Comparison of ENCODE assay signal across 8 cellular contexts in genomic region chr13:23695711-23696512, GRCh38.
DNase-seq lines count a peak whose midpoint lies in the region; ATAC-seq and TF ChIP-seq lines count a peak whose summit lies in the region.

No MANE protein-coding gene starts in this region.

- no peak for TF ChIP-seq CTCF in GM12864 (IDR thresholded peaks at IDR 0.05; ENCODE audit: low read depth, low read length, missing control alignments)
- no peak for TF ChIP-seq CTCF in WTC11 (IDR thresholded peaks at IDR 0.05)
- no peak for TF ChIP-seq CTCF in coronary artery (IDR thresholded peaks at IDR 0.05)

- no peaks in the 10 kb centered on the region; the same call in 1 of the 2 replicates for H3K9me3 Mint-ChIP-seq in WTC11

- peak overlapping the region; percentile 5 for H3K4me3 ChIP-seq in GM12864 (ENCODE audit: low read depth, low read length)
- H3K4me3 ChIP-seq in coronary artery: peak overlapping the region; percentile 38

- peak; percentile 84 for ATAC-seq in HG02623 (IDR thresholded peaks at IDR 0.05; ENCODE audit: unreplicated experiment)
- ATAC-seq in WTC11: peak; percentile 66

- peaks cover 14% of the 10 kb centered on the region for H3K4me1 Mint-ChIP-seq in WTC11

- H3K27ac ChIP-seq in coronary artery: no peak overlapping the region

- no peak overlapping the region for H3K27ac Mint-ChIP-seq in WTC11

- no peaks in the 10 kb centered on the region for H3K36me3 Mint-ChIP-seq in WTC11

- peak; percentile 30 for DNase-seq in GM12864 (ENCODE audit: low read depth)
- peak; percentile 27 for DNase-seq in WTC11 (ENCODE audit: low spot score)
- DNase-seq in coronary artery (ENCODE audit: low spot score): no peak
- DNase-seq in stimulated activated CD4-positive, alpha-beta T cell treated with anti-CD3 and anti-CD28 coated beads, Interleukin-15, amount 100 ng/mL, for 1 hour (ENCODE audit: low read depth in 1 of 2, low spot score in 1 of 2): peak; percentile 26 to 35
- DNase-seq in HEK293T (ENCODE audit: extremely low spot score): no peak
- DNase-seq in NAMALWA (ENCODE audit: low spot score): no peak
- no peak for DNase-seq in C1 segment of cervical spinal cord (lab: John Stamatoyannopoulos, UW)

- H3K27me3 Mint-ChIP-seq in WTC11 (ENCODE audit: low read depth): no peaks in the 10 kb centered on the region

- POLR2A ChIA-PET in WTC11 (lab: Charles Lee) (no interaction called here), HEK293T (lab: Yijun Ruan, JAX) (no interaction called here)

- CTCF ChIA-PET in WTC11 (lab: Charles Lee): interaction anchor here (1.0 kb wide), 1 partner anchor 117 kb away, joined by 3 read pairs; no protein-coding TSS in a partner anchor
- CTCF ChIA-PET in HEK293T (lab: Yijun Ruan, JAX): interaction anchor here (0.6 kb wide), 1 partner anchor 204 kb away, joined by 5 read pairs; no protein-coding TSS in a partner anchor

- peak overlapping the region; percentile 12; the same call in 1 of the 2 replicates for H3K4me3 Mint-ChIP-seq in WTC11

TF ChIP-seq in WTC11, 78 proteins besides CTCF, POLR2A, EP300 and RAD21:
- TF ChIP-seq ZNF121 (CRISPR knock-in tag; IDR thresholded peaks at IDR 0.05) (no peak), FOXP1 (CRISPR knock-in tag; IDR thresholded peaks at IDR 0.05; ENCODE audit: borderline replicate concordance) (no peak), RELA (CRISPR knock-in tag; IDR thresholded peaks at IDR 0.05; ENCODE audit: borderline replicate concordance) (no peak), IRF2 (CRISPR knock-in tag; IDR thresholded peaks at IDR 0.05; ENCODE audit: borderline replicate concordance, low read depth) (no peak)

TF ChIP-seq in HEK293T, 16 proteins besides CTCF, POLR2A, EP300 and RAD21:
- no peak for TF ChIP-seq HDGF (IDR thresholded peaks at IDR 0.05; ENCODE audit: borderline replicate concordance)
- no peak for TF ChIP-seq BHLHE40 (IDR thresholded peaks at IDR 0.05; ENCODE audit: borderline replicate concordance)
- TF ChIP-seq L3MBTL2 (conservative IDR thresholded peaks at IDR 0.05): no peak
- no peak for TF ChIP-seq ELF4 (IDR thresholded peaks at IDR 0.05)
- no peak for TF ChIP-seq FOXA1 (IDR thresholded peaks at IDR 0.05)
- no peak for TF ChIP-seq FOXK2 (IDR thresholded peaks at IDR 0.05)
- no peak for TF ChIP-seq NFRKB (IDR thresholded peaks at IDR 0.05)

Comparison
In these comparisons a context has a peak if more than half of its experiments do, and no peak if none do; other contexts are left out.
1. DNase-seq: peak in GM12864 (single experiment), WTC11 (single experiment) and stimulated activated CD4-positive, alpha-beta T cell treated with anti-CD3 and anti-CD28 coated beads, Interleukin-15, amount 100 ng/mL, for 1 hour (2 of 2); none in coronary artery (single experiment), HEK293T (single experiment), NAMALWA (single experiment) and C1 segment of cervical spinal cord (0 of 14).